9 cellular contexts compared by ENCODE assay signal in the genomic region with DNA sequence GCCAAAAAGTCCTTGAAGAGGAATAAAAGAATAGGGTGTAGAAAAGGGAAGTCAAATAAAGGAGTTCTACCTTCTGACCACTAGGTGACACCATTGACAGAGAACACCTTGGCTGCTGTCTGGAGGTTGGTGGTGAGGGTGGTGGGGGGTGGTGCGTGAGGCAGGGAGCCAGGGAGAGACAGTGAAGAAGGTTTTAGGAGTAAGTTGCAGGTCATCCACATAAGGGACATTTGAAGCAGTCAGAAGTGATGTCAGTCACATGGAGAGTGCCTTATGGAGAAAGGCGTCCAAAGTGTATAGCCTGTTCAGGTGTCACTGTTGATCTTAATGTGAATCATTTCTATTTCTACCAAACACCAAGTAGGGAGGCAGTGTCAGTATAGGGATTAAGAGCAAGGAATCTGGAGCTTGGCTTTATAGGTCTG.
A peak's percentile ranks its signal among the peaks of the same experiment; 100 is the strongest.
DNase-seq lines count a peak whose midpoint lies in the region; ATAC-seq and TF ChIP-seq lines count a peak whose summit lies in the region.
"Had no signal": no experiment of that assay in that cellular context is flagged by ENCODE, and none has a peak within 500 bp of the region (broad histone marks: within the 10 kb centered on the region; RNA-seq: fewer than 3 reads in every experiment).

No MANE protein-coding gene starts in this region.

- no peaks in the 10 kb centered on the region for H3K9me2 ChIP-seq in MM.1S (replicated peaks; ENCODE audit: insufficient read depth, low read length)

- no peaks in the 10 kb centered on the region for H3F3A ChIP-seq in MM.1S (ENCODE audit: insufficient read depth, low read length)

- H3K9ac ChIP-seq in MM.1S (ENCODE audit: low read length) = no peak overlapping the region
- H3K9ac ChIP-seq: BLaER1 treated with 17β-estradiol and CSF1 and Interleukin-3, amounts not matched to agents 10 nM and 100 nM had no signal

- peak; percentile 52 for TF ChIP-seq CTCF in MM.1S (IDR thresholded peaks at IDR 0.05; ENCODE audit: low read length)
- peak; percentile 79 for TF ChIP-seq CTCF in VCaP (conservative IDR thresholded peaks at IDR 0.05)
- TF ChIP-seq CTCF in type B pancreatic cell (conservative IDR thresholded peaks at IDR 0.05) = peak; percentile 74

- H3K4me1 ChIP-seq in MM.1S (ENCODE audit: low read length) = no peaks in the 10 kb centered on the region
- H3K4me1 ChIP-seq in right cardiac atrium (ENCODE audit: control insufficient read depth, insufficient read depth, low read length) = no peaks in the 10 kb centered on the region
- H3K4me1 ChIP-seq: BLaER1 treated with 17β-estradiol and CSF1 and Interleukin-3, amounts not matched to agents 10 nM and 100 nM had no signal

- no peak overlapping the region for H2AFZ ChIP-seq in MM.1S (ENCODE audit: low read length)

- H3K9me3 Mint-ChIP-seq in type B pancreatic cell = no peaks in the 10 kb centered on the region

- no peaks in the 10 kb centered on the region for H3K4me1 Mint-ChIP-seq in type B pancreatic cell (ENCODE audit: unreplicated experiment)

- ATAC-seq in right cardiac atrium = peak; percentile 31 to 45

- H3K36me3 Mint-ChIP-seq in type B pancreatic cell = no peaks in the 10 kb centered on the region

- DNase-seq in NCI-H2081 (lab: John Stamatoyannopoulos, UW) (peak; percentile 12 to 20), NCI-H2081 treated with DMSO at 0.1 percent for 48 hours (lab: John Stamatoyannopoulos, UW) (no peak), H4 (ENCODE audit: low spot score) (peak; percentile 58), MM.1S (peak; percentile 24), right cardiac atrium (peak in 2 of 3 donors; percentile 29 to 44), type B pancreatic cell (ENCODE audit: extremely low spot score, unreplicated experiment) (no peak)
- no peak for DNase-seq in activated effector memory CD4-positive, alpha-beta T cell treated with anti-CD3 and anti-CD28 coated beads, Interleukin-2, amount 50 U/mL, for 16 hours

- no peaks in the 10 kb centered on the region for H3K27me3 Mint-ChIP-seq in type B pancreatic cell

- H3K4me2 ChIP-seq in MM.1S (ENCODE audit: low read depth, low read length) = no peak overlapping the region
- H3K4me2 ChIP-seq: BLaER1 treated with 17β-estradiol and CSF1 and Interleukin-3, amounts not matched to agents 10 nM and 100 nM had no signal

- no peaks in the 10 kb centered on the region for H3K79me2 ChIP-seq in MM.1S (ENCODE audit: low read length)

- H3K27ac ChIP-seq in MM.1S (ENCODE audit: low read length) (no peak overlapping the region), VCaP (no peak overlapping the region), right cardiac atrium (ENCODE audit: low read length) (no peak overlapping the region)
- H3K27ac ChIP-seq: BLaER1 treated with 17β-estradiol and CSF1 and Interleukin-3, amounts not matched to agents 10 nM and 100 nM had no signal

- no peak overlapping the region for H3K4me3 ChIP-seq in MM.1S (ENCODE audit: low read length)
- no peak overlapping the region for H3K4me3 ChIP-seq in right cardiac atrium (ENCODE audit: low read length)
- H3K4me3 ChIP-seq: BLaER1 treated with 17β-estradiol and CSF1 and Interleukin-3, amounts not matched to agents 10 nM and 100 nM had no signal

- 54% methylated on average over 2 of the region's 2 CpGs for WGBS in right cardiac atrium

- H3K36me3 ChIP-seq in MM.1S (replicated peaks; ENCODE audit: insufficient read depth, low read length) = no peaks in the 10 kb centered on the region
- H3K36me3 ChIP-seq: BLaER1 treated with 17β-estradiol and CSF1 and Interleukin-3, amounts not matched to agents 10 nM and 100 nM had no signal

- H3K27ac Mint-ChIP-seq in type B pancreatic cell = no peak overlapping the region

- no peak overlapping the region for H3K4me3 Mint-ChIP-seq in type B pancreatic cell

- H3K9me3 ChIP-seq in MM.1S (replicated peaks; ENCODE audit: insufficient read depth, low read length) (no peaks in the 10 kb centered on the region), right cardiac atrium (ENCODE audit: control insufficient read depth, low read length) (no peaks in the 10 kb centered on the region)
- H3K9me3 ChIP-seq: BLaER1 treated with 17β-estradiol and CSF1 and Interleukin-3, amounts not matched to agents 10 nM and 100 nM had no signal

- H3K27me3 ChIP-seq in MM.1S (replicated peaks; ENCODE audit: insufficient read depth, low read length) (no peaks in the 10 kb centered on the region), right cardiac atrium (ENCODE audit: control insufficient read depth, insufficient read depth) (no peaks in the 10 kb centered on the region)
- H3K27me3 ChIP-seq: BLaER1 treated with 17β-estradiol and CSF1 and Interleukin-3, amounts not matched to agents 10 nM and 100 nM had no signal

- no peaks in the 10 kb centered on the region for H4K20me1 ChIP-seq in MM.1S (ENCODE audit: insufficient read depth, low read length)
- H4K20me1 ChIP-seq: BLaER1 treated with 17β-estradiol and CSF1 and Interleukin-3, amounts not matched to agents 10 nM and 100 nM had no signal

- intact Hi-C loops in right cardiac atrium (cut with DNase I) = no loop called here

Comparison
In these comparisons a context has a peak if more than half of its experiments do, and no peak if none do; other contexts are left out.
1. DNase-seq: peak in NCI-H2081 (2 of 2), H4 (single experiment), MM.1S (single experiment) and right cardiac atrium (2 of 3); none in NCI-H2081 treated with DMSO at 0.1 percent for 48 hours (single experiment), type B pancreatic cell (single experiment) and activated effector memory CD4-positive, alpha-beta T cell treated with anti-CD3 and anti-CD28 coated beads, Interleukin-2, amount 50 U/mL, for 16 hours (single experiment).
2. Peak in every context shown above with its lines, with median percentiles within 50 percentile points of each other: CTCF ChIP-seq.